Comparison of ENCODE assay signal across 8 cellular contexts in the genomic region with DNA sequence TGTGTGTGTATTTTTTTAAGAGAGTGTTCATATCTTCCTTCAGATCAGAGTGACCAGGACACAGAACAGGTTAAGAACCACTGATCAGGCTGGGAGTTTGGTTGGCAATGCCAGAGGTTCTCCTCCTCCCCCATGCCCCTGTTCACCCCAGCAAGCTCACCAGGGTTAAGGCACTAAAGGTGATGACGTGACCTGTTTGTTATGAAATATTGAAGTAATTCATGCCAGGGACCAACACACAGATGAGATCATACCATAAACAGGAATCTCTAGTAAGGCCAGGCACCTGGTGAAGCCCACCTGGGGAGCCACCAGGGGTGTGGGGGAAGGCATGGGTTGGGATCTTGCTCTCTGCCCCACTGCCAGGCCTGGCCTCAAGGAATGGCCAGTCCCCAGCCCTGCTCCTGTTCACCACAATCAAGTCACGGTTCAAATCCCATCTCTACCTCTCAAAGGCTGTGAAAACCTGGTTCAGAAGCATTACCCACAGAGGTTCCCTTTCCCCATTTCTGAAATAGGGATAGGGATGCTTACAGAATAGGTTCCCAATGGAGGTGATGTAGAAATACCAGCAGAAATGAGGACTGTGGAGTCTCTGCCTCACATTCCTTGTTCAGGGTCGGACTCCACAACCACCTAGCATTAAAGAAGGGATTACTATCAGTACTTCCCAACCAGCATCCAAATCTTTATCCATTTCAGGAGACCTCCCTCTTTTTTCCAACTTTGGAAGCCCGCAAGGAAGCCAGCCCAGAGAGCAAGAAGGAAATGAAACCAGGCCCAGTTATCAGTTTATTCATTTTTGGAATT. TPM values are rescaled to one million over a fixed set of nuclear protein-coding genes. Genes with fewer than 3 reads are reported as not detected.
A peak's percentile ranks its signal among the peaks of the same experiment; 100 is the strongest.
DNase-seq lines count a peak whose midpoint lies in the region; ATAC-seq and TF ChIP-seq lines count a peak whose summit lies in the region.

No MANE protein-coding gene starts in this region.

- H3K36me3 Mint-ChIP-seq in naive thymus-derived CD8-positive, alpha-beta T cell: peaks cover 0 to 10% (median 3%) of the 10 kb centered on the region in 3 donors

- H3K36me3 ChIP-seq in colonic mucosa: no peaks in the 10 kb centered on the region

- no peaks in the 10 kb centered on the region for H3K27me3 Mint-ChIP-seq in naive thymus-derived CD8-positive, alpha-beta T cell

- H3K4me1 Mint-ChIP-seq in naive thymus-derived CD8-positive, alpha-beta T cell: peaks cover 43 to 75% (median 73%) of the 10 kb centered on the region in 4 donors

- H3K27ac ChIP-seq in colonic mucosa: peak overlapping the region; percentile 91

- POLR2A ChIA-PET in naive thymus-derived CD8-positive, alpha-beta T cell (lab: Charles Lee): interaction anchor here (0.9 to 21.9 kb wide), 13 partner anchors 7 to 77 kb away, joined by 3 to 612 read pairs (median 19); a partner anchor contains a TSS

- peak overlapping the region; percentile 76 for H3K4me3 ChIP-seq in colonic mucosa

- peaks cover 21% of the 10 kb centered on the region for H3K4me1 ChIP-seq in colonic mucosa

- peak; percentile 4 to 16 for ATAC-seq in naive thymus-derived CD8-positive, alpha-beta T cell

- no peaks in the 10 kb centered on the region for H3K27me3 ChIP-seq in colonic mucosa

- H3K9me3 Mint-ChIP-seq in naive thymus-derived CD8-positive, alpha-beta T cell: no peaks in the 10 kb centered on the region

- H3K27ac Mint-ChIP-seq in naive thymus-derived CD8-positive, alpha-beta T cell: peak overlapping the region; percentile 81 to 97 (median 96)

- DNase-seq in ELF-1 (ENCODE audit: low read depth, low spot score): peak; percentile 58
- peak; percentile 29 for DNase-seq in NCI-H2196 treated with DMSO at 0.1 percent for 48 hours (lab: John Stamatoyannopoulos, UW; ENCODE audit: unreplicated experiment)
- no peak for DNase-seq in colonic mucosa
- DNase-seq in naive thymus-derived CD8-positive, alpha-beta T cell: peak in 3 of 10 donors; percentile 33 to 44 (median 34)
- DNase-seq in NCI-H1436 (lab: John Stamatoyannopoulos, UW): no peak
- DNase-seq in NOMO-1 treated with dmso at 0.1 percent for 144 hours (lab: John Stamatoyannopoulos, UW; ENCODE audit: unreplicated experiment): no peak
- DNase-seq in AG08395 (ENCODE audit: low spot score): no peak
- no peak for DNase-seq in activated CD8-positive, alpha-beta memory T cell treated with anti-CD3 and anti-CD28 coated beads, Interleukin-2, amount 50 U/mL, for 4 hours

- H3K9me3 ChIP-seq in colonic mucosa: no peaks in the 10 kb centered on the region

- H3K4me3 Mint-ChIP-seq in naive thymus-derived CD8-positive, alpha-beta T cell: peak overlapping the region; percentile 85 to 97 (median 94)

- no peak for TF ChIP-seq CTCF in colonic mucosa (IDR thresholded peaks at IDR 0.05)

- intact Hi-C loops in colonic mucosa (cut with DNase I): no loop called here

- peak overlapping the region; percentile 93 to 100 for H3K9ac ChIP-seq in colonic mucosa (ENCODE audit: low read depth in 2 of 2, low read length in 2 of 2)

RNA-seq across cellular contexts. Expression of a gene that starts 2.4 kb away (rescaled TPM):
- total RNA-seq in colonic mucosa: 100 to 1,000 TPM; 106 to 221 TPM
- 10 to 100 TPM; 60.9 to 64.8 TPM for total RNA-seq in naive thymus-derived CD8-positive, alpha-beta T cell
- polyA plus RNA-seq in naive thymus-derived CD8-positive, alpha-beta T cell: 1 to 10 TPM; 2.7 to 10.0 (median 4.6) TPM

RNA-seq across cellular contexts. Expression of a gene that starts 25.8 kb away (rescaled TPM):
- 10 to 100 TPM in 1 of 2 donors, 1 to 10 TPM in 1; 8.2 to 32.9 TPM for total RNA-seq in colonic mucosa
- total RNA-seq in naive thymus-derived CD8-positive, alpha-beta T cell: under 1 TPM; 0.10 to 0.14 TPM
- polyA plus RNA-seq in naive thymus-derived CD8-positive, alpha-beta T cell: under 1 TPM in 2 of 3 donors, not detected in 1; 0.05 to 0.14 TPM

Comparison
In these comparisons a context has a peak if more than half of its experiments do, and no peak if none do; other contexts are left out.
1. DNase-seq: peak in ELF-1 (single experiment) and NCI-H2196 treated with DMSO at 0.1 percent for 48 hours (single experiment); none in colonic mucosa (single experiment), NCI-H1436 (single experiment), NOMO-1 treated with dmso at 0.1 percent for 144 hours (single experiment), AG08395 (single experiment) and activated CD8-positive, alpha-beta memory T cell treated with anti-CD3 and anti-CD28 coated beads, Interleukin-2, amount 50 U/mL, for 4 hours (single experiment).
2. RNA of a gene that starts 25.8 kb away (total RNA-seq): 8.2 to 32.9 TPM in colonic mucosa; 0.10 to 0.14 TPM in naive thymus-derived CD8-positive, alpha-beta T cell; every median in the first group is over 4 times any median in the second.